1 cellular context compared by ENCODE assay signal in the genomic region with DNA sequence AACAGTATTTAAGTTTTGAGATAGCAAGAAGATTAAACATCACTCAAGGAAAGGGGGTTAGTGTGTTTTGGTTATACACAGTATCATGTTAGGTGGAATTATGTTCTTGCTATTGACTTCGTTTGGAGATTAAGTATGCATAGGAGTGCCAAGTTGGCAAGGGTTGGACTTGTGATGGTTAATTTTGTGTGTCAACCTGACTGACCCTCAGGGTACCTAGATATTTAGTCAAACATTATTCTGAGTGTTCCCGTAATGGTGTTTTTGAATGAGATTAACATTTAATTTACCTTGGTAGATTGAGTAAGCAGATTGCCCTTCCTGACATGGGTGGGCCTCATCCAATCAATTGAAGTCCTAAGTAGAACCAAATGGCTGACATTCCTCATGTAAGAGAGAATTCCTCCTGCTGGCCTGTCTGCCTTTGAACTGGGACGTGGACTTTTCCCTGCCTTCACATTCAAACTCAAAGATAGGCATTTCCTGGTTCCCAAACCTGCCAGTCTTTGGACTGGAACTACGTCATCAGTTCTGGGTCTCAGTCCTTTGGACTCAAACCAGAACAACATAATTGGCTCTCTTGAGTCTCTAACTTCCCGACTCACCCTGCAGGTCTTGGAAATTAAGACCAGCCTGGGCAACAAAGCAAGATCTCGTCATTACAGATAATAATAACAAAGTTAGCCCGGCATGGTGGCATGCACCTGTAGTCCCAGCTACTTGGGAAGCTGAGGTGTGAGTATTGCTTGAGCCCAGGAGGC.
TF ChIP-seq lines count a peak whose summit lies in the region.

No MANE protein-coding gene starts in this region.

TF ChIP-seq in HepG2, 621 proteins besides CTCF, POLR2A, EP300 and RAD21 (continues in another document):
- TF ChIP-seq ZNF331 (CRISPR knock-in tag; IDR thresholded peaks at IDR 0.05) (peak; percentile 31; the same call in 1 of the 2 replicates), GATA4 (IDR thresholded peaks at IDR 0.05; ENCODE audit: borderline replicate concordance, low read depth) (peak; percentile 91; the same call in 1 of the 2 replicates), RXRB (CRISPR knock-in tag; IDR thresholded peaks at IDR 0.05; ENCODE audit: borderline replicate concordance) (peak; percentile 80), ZNF616 (CRISPR knock-in tag; IDR thresholded peaks at IDR 0.05; ENCODE audit: low read depth) (no peak), ZNF264 (CRISPR knock-in tag; IDR thresholded peaks at IDR 0.05) (0 out of 2 replicates have a peak, but pooled peaks have one; percentile 37), ZMYM4 (CRISPR knock-in tag; IDR thresholded peaks at IDR 0.05) (peak; percentile 88), LCORL (IDR thresholded peaks at IDR 0.05) (peak; percentile 53; the same call in 1 of the 2 replicates), LCORL (CRISPR knock-in tag; IDR thresholded peaks at IDR 0.05) (peak; percentile 69; the same call in 1 of the 2 replicates), ZNF33B (CRISPR knock-in tag; IDR thresholded peaks at IDR 0.05) (no peak), RARA (CRISPR knock-in tag; IDR thresholded peaks at IDR 0.05) (peak; percentile 70), TCF7 (IDR thresholded peaks at IDR 0.05; ENCODE audit: low read depth) (peak; percentile 92), ZNF644 (CRISPR knock-in tag; IDR thresholded peaks at IDR 0.05; ENCODE audit: low read depth) (peak; percentile 68), HDAC1 (CRISPR knock-in tag; IDR thresholded peaks at IDR 0.05) (peak; percentile 59; the same call in 1 of the 2 replicates), ZNF333 (CRISPR knock-in tag; IDR thresholded peaks at IDR 0.05; ENCODE audit: borderline replicate concordance) (no peak), ZNF773 (CRISPR knock-in tag; IDR thresholded peaks at IDR 0.05; ENCODE audit: borderline replicate concordance) (no peak), ZNF329 (CRISPR knock-in tag; IDR thresholded peaks at IDR 0.05; ENCODE audit: low read depth) (no peak), TEAD3 (CRISPR knock-in tag; optimal IDR thresholded peaks at IDR 0.05; ENCODE audit: borderline replicate concordance) (peak; percentile 92), SOX6 (IDR thresholded peaks at IDR 0.05) (no peak), SOX6 (CRISPR knock-in tag; IDR thresholded peaks at IDR 0.05) (peak; percentile 88), FOXJ3 (CRISPR knock-in tag; IDR thresholded peaks at IDR 0.05; ENCODE audit: borderline replicate concordance) (peak; percentile 41; the same call in 1 of the 2 replicates), ZNF790 (CRISPR knock-in tag; IDR thresholded peaks at IDR 0.05; ENCODE audit: borderline replicate concordance) (peak; percentile 30; the same call in 1 of the 2 replicates), ZBTB1 (CRISPR knock-in tag; IDR thresholded peaks at IDR 0.05; ENCODE audit: borderline replicate concordance) (no peak), ELF1 (CRISPR knock-in tag; IDR thresholded peaks at IDR 0.05) (peak; percentile 90), ZMYM2 (CRISPR knock-in tag; IDR thresholded peaks at IDR 0.05) (peak; percentile 73), SMARCE1 (IDR thresholded peaks at IDR 0.05; ENCODE audit: borderline replicate concordance) (no peak), FOXK1 (CRISPR knock-in tag; IDR thresholded peaks at IDR 0.05; ENCODE audit: borderline replicate concordance, low read depth) (no peak), CREB1 (IDR thresholded peaks at IDR 0.05) (peak; percentile 91), CREB1 (CRISPR knock-in tag; IDR thresholded peaks at IDR 0.05) (peak; percentile 86), BCL6 (CRISPR knock-in tag; IDR thresholded peaks at IDR 0.05) (peak; percentile 61), ZNF558 (CRISPR knock-in tag; IDR thresholded peaks at IDR 0.05; ENCODE audit: borderline replicate concordance) (no peak)
- TF ChIP-seq, protein P1, sequence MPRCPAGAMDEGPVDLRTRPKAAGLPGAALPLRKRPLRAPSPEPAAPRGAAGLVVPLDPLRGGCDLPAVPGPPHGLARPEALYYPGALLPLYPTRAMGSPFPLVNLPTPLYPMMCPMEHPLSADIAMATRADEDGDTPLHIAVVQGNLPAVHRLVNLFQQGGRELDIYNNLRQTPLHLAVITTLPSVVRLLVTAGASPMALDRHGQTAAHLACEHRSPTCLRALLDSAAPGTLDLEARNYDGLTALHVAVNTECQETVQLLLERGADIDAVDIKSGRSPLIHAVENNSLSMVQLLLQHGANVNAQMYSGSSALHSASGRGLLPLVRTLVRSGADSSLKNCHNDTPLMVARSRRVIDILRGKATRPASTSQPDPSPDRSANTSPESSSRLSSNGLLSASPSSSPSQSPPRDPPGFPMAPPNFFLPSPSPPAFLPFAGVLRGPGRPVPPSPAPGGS (CRISPR knock-in tag; IDR thresholded peaks at IDR 0.05) = peak; percentile 61; the same call in 1 of the 2 replicates
- TF ChIP-seq, protein P2, sequence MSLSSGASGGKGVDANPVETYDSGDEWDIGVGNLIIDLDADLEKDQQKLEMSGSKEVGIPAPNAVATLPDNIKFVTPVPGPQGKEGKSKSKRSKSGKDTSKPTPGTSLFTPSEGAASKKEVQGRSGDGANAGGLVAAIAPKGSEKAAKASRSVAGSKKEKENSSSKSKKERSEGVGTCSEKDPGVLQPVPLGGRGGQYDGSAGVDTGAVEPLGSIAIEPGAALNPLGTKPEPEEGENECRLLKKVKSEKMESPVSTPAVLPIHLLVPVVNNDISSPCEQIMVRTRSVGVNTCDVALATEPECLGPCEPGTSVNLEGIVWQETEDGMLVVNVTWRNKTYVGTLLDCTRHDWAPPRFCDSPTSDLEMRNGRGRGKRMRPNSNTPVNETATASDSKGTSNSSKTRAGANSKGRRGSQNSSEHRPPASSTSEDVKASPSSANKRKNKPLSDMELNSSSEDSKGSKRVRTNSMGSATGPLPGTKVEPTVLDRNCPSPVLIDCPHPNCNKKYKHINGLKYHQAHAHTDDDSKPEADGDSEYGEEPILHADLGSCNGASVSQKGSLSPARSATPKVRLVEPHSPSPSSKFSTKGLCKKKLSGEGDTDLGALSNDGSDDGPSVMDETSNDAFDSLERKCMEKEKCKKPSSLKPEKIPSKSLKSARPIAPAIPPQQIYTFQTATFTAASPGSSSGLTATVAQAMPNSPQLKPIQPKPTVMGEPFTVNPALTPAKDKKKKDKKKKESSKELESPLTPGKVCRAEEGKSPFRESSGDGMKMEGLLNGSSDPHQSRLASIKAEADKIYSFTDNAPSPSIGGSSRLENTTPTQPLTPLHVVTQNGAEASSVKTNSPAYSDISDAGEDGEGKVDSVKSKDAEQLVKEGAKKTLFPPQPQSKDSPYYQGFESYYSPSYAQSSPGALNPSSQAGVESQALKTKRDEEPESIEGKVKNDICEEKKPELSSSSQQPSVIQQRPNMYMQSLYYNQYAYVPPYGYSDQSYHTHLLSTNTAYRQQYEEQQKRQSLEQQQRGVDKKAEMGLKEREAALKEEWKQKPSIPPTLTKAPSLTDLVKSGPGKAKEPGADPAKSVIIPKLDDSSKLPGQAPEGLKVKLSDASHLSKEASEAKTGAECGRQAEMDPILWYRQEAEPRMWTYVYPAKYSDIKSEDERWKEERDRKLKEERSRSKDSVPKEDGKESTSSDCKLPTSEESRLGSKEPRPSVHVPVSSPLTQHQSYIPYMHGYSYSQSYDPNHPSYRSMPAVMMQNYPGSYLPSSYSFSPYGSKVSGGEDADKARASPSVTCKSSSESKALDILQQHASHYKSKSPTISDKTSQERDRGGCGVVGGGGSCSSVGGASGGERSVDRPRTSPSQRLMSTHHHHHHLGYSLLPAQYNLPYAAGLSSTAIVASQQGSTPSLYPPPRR (CRISPR knock-in tag; IDR thresholded peaks at IDR 0.05; ENCODE audit: borderline replicate concordance) = peak; percentile 79
- TF ChIP-seq, protein P3, sequence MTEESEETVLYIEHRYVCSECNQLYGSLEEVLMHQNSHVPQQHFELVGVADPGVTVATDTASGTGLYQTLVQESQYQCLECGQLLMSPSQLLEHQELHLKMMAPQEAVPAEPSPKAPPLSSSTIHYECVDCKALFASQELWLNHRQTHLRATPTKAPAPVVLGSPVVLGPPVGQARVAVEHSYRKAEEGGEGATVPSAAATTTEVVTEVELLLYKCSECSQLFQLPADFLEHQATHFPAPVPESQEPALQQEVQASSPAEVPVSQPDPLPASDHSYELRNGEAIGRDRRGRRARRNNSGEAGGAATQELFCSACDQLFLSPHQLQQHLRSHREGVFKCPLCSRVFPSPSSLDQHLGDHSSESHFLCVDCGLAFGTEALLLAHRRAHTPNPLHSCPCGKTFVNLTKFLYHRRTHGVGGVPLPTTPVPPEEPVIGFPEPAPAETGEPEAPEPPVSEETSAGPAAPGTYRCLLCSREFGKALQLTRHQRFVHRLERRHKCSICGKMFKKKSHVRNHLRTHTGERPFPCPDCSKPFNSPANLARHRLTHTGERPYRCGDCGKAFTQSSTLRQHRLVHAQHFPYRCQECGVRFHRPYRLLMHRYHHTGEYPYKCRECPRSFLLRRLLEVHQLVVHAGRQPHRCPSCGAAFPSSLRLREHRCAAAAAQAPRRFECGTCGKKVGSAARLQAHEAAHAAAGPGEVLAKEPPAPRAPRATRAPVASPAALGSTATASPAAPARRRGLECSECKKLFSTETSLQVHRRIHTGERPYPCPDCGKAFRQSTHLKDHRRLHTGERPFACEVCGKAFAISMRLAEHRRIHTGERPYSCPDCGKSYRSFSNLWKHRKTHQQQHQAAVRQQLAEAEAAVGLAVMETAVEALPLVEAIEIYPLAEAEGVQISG (CRISPR knock-in tag; IDR thresholded peaks at IDR 0.05) = peak; percentile 53; the same call in 1 of the 2 replicates
- TF ChIP-seq, protein P4, sequence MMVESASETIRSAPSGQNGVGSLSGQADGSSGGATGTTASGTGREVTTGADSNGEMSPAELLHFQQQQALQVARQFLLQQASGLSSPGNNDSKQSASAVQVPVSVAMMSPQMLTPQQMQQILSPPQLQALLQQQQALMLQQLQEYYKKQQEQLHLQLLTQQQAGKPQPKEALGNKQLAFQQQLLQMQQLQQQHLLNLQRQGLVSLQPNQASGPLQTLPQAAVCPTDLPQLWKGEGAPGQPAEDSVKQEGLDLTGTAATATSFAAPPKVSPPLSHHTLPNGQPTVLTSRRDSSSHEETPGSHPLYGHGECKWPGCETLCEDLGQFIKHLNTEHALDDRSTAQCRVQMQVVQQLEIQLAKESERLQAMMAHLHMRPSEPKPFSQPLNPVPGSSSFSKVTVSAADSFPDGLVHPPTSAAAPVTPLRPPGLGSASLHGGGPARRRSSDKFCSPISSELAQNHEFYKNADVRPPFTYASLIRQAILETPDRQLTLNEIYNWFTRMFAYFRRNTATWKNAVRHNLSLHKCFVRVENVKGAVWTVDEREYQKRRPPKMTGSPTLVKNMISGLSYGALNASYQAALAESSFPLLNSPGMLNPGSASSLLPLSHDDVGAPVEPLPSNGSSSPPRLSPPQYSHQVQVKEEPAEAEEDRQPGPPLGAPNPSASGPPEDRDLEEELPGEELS (CRISPR knock-in tag; IDR thresholded peaks at IDR 0.05) = peak; percentile 75
- TF ChIP-seq, protein P5, sequence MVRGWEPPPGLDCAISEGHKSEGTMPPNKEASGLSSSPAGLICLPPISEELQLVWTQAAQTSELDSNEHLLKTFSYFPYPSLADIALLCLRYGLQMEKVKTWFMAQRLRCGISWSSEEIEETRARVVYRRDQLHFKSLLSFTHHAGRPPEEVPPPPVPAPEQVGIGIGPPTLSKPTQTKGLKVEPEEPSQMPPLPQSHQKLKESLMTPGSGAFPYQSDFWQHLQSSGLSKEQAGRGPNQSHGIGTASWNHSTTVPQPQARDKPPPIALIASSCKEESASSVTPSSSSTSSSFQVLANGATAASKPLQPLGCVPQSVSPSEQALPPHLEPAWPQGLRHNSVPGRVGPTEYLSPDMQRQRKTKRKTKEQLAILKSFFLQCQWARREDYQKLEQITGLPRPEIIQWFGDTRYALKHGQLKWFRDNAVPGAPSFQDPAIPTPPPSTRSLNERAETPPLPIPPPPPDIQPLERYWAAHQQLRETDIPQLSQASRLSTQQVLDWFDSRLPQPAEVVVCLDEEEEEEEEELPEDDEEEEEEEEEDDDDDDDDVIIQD (CRISPR knock-in tag; IDR thresholded peaks at IDR 0.05; ENCODE audit: low read depth) = peak; percentile 76
- TF ChIP-seq, protein P6, sequence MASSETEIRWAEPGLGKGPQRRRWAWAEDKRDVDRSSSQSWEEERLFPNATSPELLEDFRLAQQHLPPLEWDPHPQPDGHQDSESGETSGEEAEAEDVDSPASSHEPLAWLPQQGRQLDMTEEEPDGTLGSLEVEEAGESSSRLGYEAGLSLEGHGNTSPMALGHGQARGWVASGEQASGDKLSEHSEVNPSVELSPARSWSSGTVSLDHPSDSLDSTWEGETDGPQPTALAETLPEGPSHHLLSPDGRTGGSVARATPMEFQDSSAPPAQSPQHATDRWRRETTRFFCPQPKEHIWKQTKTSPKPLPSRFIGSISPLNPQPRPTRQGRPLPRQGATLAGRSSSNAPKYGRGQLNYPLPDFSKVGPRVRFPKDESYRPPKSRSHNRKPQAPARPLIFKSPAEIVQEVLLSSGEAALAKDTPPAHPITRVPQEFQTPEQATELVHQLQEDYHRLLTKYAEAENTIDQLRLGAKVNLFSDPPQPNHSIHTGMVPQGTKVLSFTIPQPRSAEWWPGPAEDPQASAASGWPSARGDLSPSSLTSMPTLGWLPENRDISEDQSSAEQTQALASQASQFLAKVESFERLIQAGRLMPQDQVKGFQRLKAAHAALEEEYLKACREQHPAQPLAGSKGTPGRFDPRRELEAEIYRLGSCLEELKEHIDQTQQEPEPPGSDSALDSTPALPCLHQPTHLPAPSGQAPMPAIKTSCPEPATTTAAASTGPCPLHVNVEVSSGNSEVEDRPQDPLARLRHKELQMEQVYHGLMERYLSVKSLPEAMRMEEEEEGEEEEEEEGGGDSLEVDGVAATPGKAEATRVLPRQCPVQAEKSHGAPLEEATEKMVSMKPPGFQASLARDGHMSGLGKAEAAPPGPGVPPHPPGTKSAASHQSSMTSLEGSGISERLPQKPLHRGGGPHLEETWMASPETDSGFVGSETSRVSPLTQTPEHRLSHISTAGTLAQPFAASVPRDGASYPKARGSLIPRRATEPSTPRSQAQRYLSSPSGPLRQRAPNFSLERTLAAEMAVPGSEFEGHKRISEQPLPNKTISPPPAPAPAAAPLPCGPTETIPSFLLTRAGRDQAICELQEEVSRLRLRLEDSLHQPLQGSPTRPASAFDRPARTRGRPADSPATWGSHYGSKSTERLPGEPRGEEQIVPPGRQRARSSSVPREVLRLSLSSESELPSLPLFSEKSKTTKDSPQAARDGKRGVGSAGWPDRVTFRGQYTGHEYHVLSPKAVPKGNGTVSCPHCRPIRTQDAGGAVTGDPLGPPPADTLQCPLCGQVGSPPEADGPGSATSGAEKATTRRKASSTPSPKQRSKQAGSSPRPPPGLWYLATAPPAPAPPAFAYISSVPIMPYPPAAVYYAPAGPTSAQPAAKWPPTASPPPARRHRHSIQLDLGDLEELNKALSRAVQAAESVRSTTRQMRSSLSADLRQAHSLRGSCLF (CRISPR knock-in tag; IDR thresholded peaks at IDR 0.05; ENCODE audit: borderline replicate concordance) = no peak
- TF ChIP-seq, protein P7, sequence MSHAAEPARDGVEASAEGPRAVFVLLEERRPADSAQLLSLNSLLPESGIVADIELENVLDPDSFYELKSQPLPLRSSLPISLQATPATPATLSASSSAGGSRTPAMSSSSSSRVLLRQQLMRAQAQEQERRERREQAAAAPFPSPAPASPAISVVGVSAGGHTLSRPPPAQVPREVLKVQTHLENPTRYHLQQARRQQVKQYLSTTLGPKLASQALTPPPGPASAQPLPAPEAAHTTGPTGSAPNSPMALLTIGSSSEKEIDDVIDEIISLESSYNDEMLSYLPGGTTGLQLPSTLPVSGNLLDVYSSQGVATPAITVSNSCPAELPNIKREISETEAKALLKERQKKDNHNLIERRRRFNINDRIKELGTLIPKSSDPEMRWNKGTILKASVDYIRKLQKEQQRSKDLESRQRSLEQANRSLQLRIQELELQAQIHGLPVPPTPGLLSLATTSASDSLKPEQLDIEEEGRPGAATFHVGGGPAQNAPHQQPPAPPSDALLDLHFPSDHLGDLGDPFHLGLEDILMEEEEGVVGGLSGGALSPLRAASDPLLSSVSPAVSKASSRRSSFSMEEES (CRISPR knock-in tag; IDR thresholded peaks at IDR 0.05) = no peak; the same call in 1 of the 2 replicates
